8 cellular contexts compared by ENCODE assay signal in the genomic region with DNA sequence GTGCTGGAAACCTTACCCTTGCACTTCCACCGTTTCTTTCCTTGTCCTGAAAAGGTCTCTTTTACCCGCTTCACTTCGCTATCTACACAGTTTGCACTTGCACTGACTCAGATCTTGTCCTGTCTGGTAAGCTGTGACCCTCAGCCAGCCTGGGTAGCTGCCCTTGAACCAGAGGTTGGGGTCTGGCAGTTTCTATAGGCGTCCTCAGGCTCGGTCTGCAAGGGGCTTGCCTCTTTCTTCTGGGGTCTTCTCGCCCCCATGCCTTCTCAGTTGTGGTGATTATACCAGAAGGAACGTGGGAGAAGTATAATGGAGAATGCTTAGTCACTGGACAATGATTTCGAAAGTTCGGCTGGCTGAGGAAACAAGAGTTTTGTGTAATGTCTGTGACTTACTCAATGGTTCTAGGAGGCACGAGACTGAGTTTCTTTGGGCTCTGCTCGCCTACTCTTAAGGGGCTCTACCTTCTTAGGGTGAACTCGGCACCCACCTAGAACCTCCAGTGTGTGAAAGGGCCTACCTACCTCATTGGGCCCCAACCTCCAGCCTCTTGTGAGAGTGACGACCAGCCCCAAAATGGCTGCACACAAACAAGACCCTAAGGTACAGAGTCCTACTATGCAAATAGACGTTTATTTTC. TPM values are rescaled to one million over a fixed set of nuclear protein-coding genes. Genes with fewer than 3 reads are reported as not detected.
DNase-seq lines count a peak whose midpoint lies in the region; ATAC-seq, FAIRE-seq and TF ChIP-seq lines count a peak whose summit lies in the region.

No MANE protein-coding gene starts in this region.

- H3K4me3 ChIP-seq in BJ (ENCODE audit: low read depth, low read length): peak overlapping the region; percentile 77
- H3K4me3 ChIP-seq in stomach smooth muscle (ENCODE audit: low read length in 2 of 2): peak overlapping the region; percentile 78 to 89

- intact Hi-C loops in left colon (cut with DNase I, micrococcal nuclease): no loop called here

- peak; percentile 18 for ATAC-seq in GM18909 (IDR thresholded peaks at IDR 0.05; ENCODE audit: poor library complexity, unreplicated experiment)
- peak; percentile 11 for ATAC-seq in HG03103 (IDR thresholded peaks at IDR 0.05; ENCODE audit: low read depth, unreplicated experiment)
- ATAC-seq in left colon: peak; percentile 31

- POLR2A ChIA-PET in BJ (lab: Charles Lee): no interaction called here

- no peaks in the 10 kb centered on the region for H3K9me3 ChIP-seq in stomach smooth muscle (ENCODE audit: control insufficient read depth in 2 of 2, low read length in 2 of 2)

- CTCF ChIA-PET in BJ (lab: Yijun Ruan, JAX): no interaction called here

- H3K9ac ChIP-seq in stomach smooth muscle (ENCODE audit: low read length in 2 of 2): peak overlapping the region; percentile 78 to 81

- FAIRE-seq in RCC 7860 (lab: Jason Lieb, UNC): no peak

- H3K36me3 ChIP-seq in BJ (ENCODE audit: control insufficient read depth, insufficient read depth, low read length): no peaks in the 10 kb centered on the region
- no peaks in the 10 kb centered on the region for H3K36me3 ChIP-seq in stomach smooth muscle (ENCODE audit: control insufficient read depth in 2 of 2, insufficient read depth in 2 of 2, low read length in 2 of 2)

- TF ChIP-seq CTCF in BJ (IDR thresholded peaks at IDR 0.05; ENCODE audit: insufficient read depth, low read depth, low read length): no peak

- H3K27ac ChIP-seq in stomach smooth muscle (ENCODE audit: low read length): peak overlapping the region; percentile 82

- peaks cover 2% of the 10 kb centered on the region for H3K4me1 ChIP-seq in stomach smooth muscle (ENCODE audit: control insufficient read depth, insufficient read depth, low read length)

- peak; percentile 64 for DNase-seq in BJ (ENCODE audit: low read depth)
- peak; percentile 63 for DNase-seq in RCC 7860 (ENCODE audit: low spot score)
- DNase-seq in brain pericyte (ENCODE audit: low read depth, low spot score): peak; percentile 24
- peak; percentile 31 to 36 for DNase-seq in left colon
- no peak for DNase-seq in ecto neural progenitor cell (ENCODE audit: low spot score)

- no peaks in the 10 kb centered on the region for H3K27me3 ChIP-seq in BJ (ENCODE audit: control insufficient read depth, insufficient read depth, low read length)
- no peaks in the 10 kb centered on the region for H3K27me3 ChIP-seq in stomach smooth muscle (ENCODE audit: control insufficient read depth in 1 of 2, insufficient read depth in 2 of 2, low read length in 2 of 2)

RNA-seq across cellular contexts. Expression of a gene that starts 6.9 kb away (rescaled TPM):
- 166 and 180 TPM in 2 replicates for polyA plus RNA-seq in BJ (2011; rRNA removed)
- polyA minus RNA-seq in BJ (2011; rRNA and poly(A)+ RNA removed): 115 and 169 TPM in 2 replicates
- total RNA-seq in left colon: 10 to 100 TPM; 54.1 to 91.7 TPM
